8 cellular contexts compared by ENCODE assay signal in the genomic region with DNA sequence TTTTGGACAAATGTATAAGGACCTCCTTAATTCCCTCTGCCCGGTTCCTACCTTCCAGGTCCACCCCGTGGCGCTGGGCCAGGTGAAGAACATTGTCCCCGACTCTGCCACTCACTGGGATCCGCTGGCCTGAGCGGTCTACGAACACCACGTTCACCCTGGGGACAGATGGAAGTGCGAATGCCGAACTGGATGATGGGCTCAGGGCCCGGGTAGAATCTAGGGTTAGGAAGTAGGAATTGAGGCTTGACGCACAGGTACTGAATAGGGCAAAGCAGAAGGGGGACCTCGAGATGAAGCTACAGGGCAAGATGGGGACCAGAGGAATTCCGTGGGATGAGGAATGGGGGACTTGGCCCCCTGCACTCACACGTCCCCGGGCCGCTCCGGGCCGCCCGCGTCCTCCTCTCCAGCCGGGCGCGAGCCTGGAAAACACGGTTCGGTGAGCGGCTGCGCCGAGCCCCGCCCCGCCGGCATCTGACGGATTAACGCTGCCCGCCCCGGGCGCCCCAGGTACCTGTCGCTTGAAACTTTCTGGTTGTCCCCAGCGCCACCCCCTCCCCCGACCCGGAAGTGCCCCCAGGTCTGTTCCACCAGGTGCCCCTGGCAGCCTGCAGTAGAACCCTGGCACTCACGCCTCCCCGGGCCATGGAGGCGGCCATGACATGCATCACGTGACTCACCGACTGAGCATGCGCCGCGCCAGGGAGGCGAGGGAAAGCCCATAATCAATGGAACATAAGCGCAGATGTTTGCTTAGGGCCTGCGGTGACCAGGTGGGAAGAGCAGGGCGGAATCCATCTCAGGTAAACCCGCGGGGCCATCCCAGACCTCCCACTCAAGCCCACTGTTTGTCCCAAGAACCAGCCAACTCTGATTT. TPM values are rescaled to one million over a fixed set of nuclear protein-coding genes. Genes with fewer than 3 reads are reported as not detected.
DNase-seq lines count a peak whose midpoint lies in the region; ATAC-seq and TF ChIP-seq lines count a peak whose summit lies in the region.

FDX2 (minus strand) TSS at position 681 of the 880 bp plus-strand sequence; CDS start at position 662, 19 bp downstream.

- ATAC-seq in HG03135 (IDR thresholded peaks at IDR 0.05; ENCODE audit: unreplicated experiment) (peak; percentile 65), GM18870 (IDR thresholded peaks at IDR 0.05; ENCODE audit: unreplicated experiment) (no peak)

- peak within 1 kb of the TSS; percentile 93 for H3K27ac Mint-ChIP-seq in chondrocyte (ENCODE audit: unreplicated experiment)

- H3K9me3 Mint-ChIP-seq in chondrocyte (ENCODE audit: low read depth) = no peaks in the 10 kb centered on the region

- peaks cover 15% of the 10 kb centered on the region for H3K4me1 Mint-ChIP-seq in chondrocyte (ENCODE audit: low read depth)

- H3K27me3 Mint-ChIP-seq in chondrocyte (ENCODE audit: low read depth) = no peaks in the 10 kb centered on the region

- CTCF ChIA-PET in GM10248 (lab: Yijun Ruan, JAX) = interaction anchor here (1.9 kb wide), 1 partner anchor 75 kb away, joined by 4 read pairs; no protein-coding TSS in a partner anchor

- peak within 1 kb of the TSS; percentile 93 for H3K4me3 Mint-ChIP-seq in chondrocyte (ENCODE audit: unreplicated experiment)

- peaks cover 7% of the 10 kb centered on the region for H3K36me3 Mint-ChIP-seq in chondrocyte (ENCODE audit: low read depth)

- POLR2A ChIA-PET in GM10248 (lab: Yijun Ruan, JAX) = no interaction called here

- TF ChIP-seq CTCF in GM10248 (IDR thresholded peaks at IDR 0.05; ENCODE audit: control extremely low read depth, extremely low read depth, low read depth, missing control alignments) (no peak), chondrocyte (IDR thresholded peaks at IDR 0.05) (no peak)

- DNase-seq in GM10248 (ENCODE audit: extremely low spot score) (peak; percentile 95), NCI-H460 (ENCODE audit: extremely low read depth, low read depth) (peak; percentile 64), chondrocyte (ENCODE audit: low spot score) (no peak), kidney tubule cell (ENCODE audit: low spot score) (peak; percentile 90)
- DNase-seq in activated CD4-positive, alpha-beta T cell treated with anti-CD3 and anti-CD28 coated beads for 24 hours (ENCODE audit: low read depth in 2 of 2) = peak; percentile 90 to 92
- DNase-seq in stimulated activated CD4-positive, alpha-beta T cell treated with anti-CD3 and anti-CD28 coated beads, Interleukin-15, amount 100 ng/mL, for 48 hours (ENCODE audit: low read depth in 2 of 2) = peak; percentile 80 to 87

RNA-seq across cellular contexts. Expression of gene FDX2, which starts in this region (rescaled TPM):
- total RNA-seq in NCI-H460 (2014; rRNA removed; shearing (Covaris generic)) = 12.6 and 18.0 TPM in 2 replicates
- 27.6 and 30.1 TPM in 2 replicates for polyA plus RNA-seq in NCI-H460 (2014; cell fraction: nucleus; rRNA removed)
- 21.0 to 22.3 TPM (median 21.2 TPM) in 3 replicates for total RNA-seq in chondrocyte
